Comparison of ENCODE assay signal across 13 cellular contexts in genomic region chr2:15112216-15112615, GRCh38.
DNase-seq lines count a peak whose midpoint lies in the region.
"Had no signal": no experiment of that assay in that cellular context is flagged by ENCODE, and none has a peak within 500 bp of the region (broad histone marks: within the 10 kb centered on the region; RNA-seq: fewer than 3 reads in every experiment).

No MANE protein-coding gene starts in this region.

- H3K27me3 Mint-ChIP-seq in activated T-helper 2 cell treated with anti-CD3 and anti-CD28 coated beads, Interferon-gamma antibody, Interleukin-2, Interleukin-4, amounts not matched to agents 10 μg/mL and 5 μg/mL and 100 μg/mL, durations not matched to agents 14 hours and 24 hours and 36 hours (ENCODE audit: low read depth) = no peaks in the 10 kb centered on the region

- no peaks in the 10 kb centered on the region for H3K36me3 Mint-ChIP-seq in activated T-helper 2 cell treated with anti-CD3 and anti-CD28 coated beads, Interferon-gamma antibody, Interleukin-2, Interleukin-4, amounts not matched to agents 10 μg/mL and 5 μg/mL and 100 μg/mL, durations not matched to agents 14 hours and 24 hours and 36 hours (ENCODE audit: low read depth)

- H3K27ac Mint-ChIP-seq in activated T-helper 2 cell treated with anti-CD3 and anti-CD28 coated beads, Interferon-gamma antibody, Interleukin-2, Interleukin-4, amounts not matched to agents 10 μg/mL and 5 μg/mL and 100 μg/mL, durations not matched to agents 14 hours and 24 hours and 36 hours = no peak overlapping the region

- no peaks in the 10 kb centered on the region for H3K4me1 Mint-ChIP-seq in activated T-helper 2 cell treated with anti-CD3 and anti-CD28 coated beads, Interferon-gamma antibody, Interleukin-2, Interleukin-4, amounts not matched to agents 10 μg/mL and 5 μg/mL and 100 μg/mL, durations not matched to agents 14 hours and 24 hours and 36 hours (ENCODE audit: low read depth)

- peak; percentile 11 for DNase-seq in NCI-H82 (lab: John Stamatoyannopoulos, UW)
- no peak for DNase-seq in NCI-H82 treated with DMSO at 0.1 percent for 48 hours (lab: John Stamatoyannopoulos, UW; ENCODE audit: unreplicated experiment)
- DNase-seq in OCI-M1 (lab: John Stamatoyannopoulos, UW) = peak; percentile 55
- DNase-seq in fibroblast of gingiva (ENCODE audit: low read depth) = peak; percentile 19
- DNase-seq in renal cortical epithelial cell (ENCODE audit: low read depth) = peak; percentile 2
- DNase-seq in HK-2 (ENCODE audit: unreplicated experiment) = no peak
- DNase-seq in activated T-helper 2 cell treated with anti-CD3 and anti-CD28 coated beads, Interferon-gamma antibody, Interleukin-2, Interleukin-4, amounts not matched to agents 10 μg/mL and 5 μg/mL and 100 μg/mL, durations not matched to agents 14 hours and 24 hours and 36 hours (ENCODE audit: low spot score) = no peak
- DNase-seq in NCI-H2107 (lab: John Stamatoyannopoulos, UW) = no peak
- DNase-seq: activated T-cell treated with anti-CD3 and anti-CD28 coated beads, Interleukin-2, amount 50 U/mL, for 48 hours; NCI-H146; PC-9; right cardiac atrium; stomach had no signal

- no peak overlapping the region for H3K4me3 Mint-ChIP-seq in activated T-helper 2 cell treated with anti-CD3 and anti-CD28 coated beads, Interferon-gamma antibody, Interleukin-2, Interleukin-4, amounts not matched to agents 10 μg/mL and 5 μg/mL and 100 μg/mL, durations not matched to agents 14 hours and 24 hours and 36 hours (ENCODE audit: low read depth)

- intact Hi-C loops in activated T-helper 2 cell treated with anti-CD3 and anti-CD28 coated beads, Interferon-gamma antibody, Interleukin-2, Interleukin-4, amounts not matched to agents 10 μg/mL and 5 μg/mL and 100 μg/mL, durations not matched to agents 14 hours and 24 hours and 36 hours (cut with micrococcal nuclease) = no loop called here

- H3K9me3 Mint-ChIP-seq in activated T-helper 2 cell treated with anti-CD3 and anti-CD28 coated beads, Interferon-gamma antibody, Interleukin-2, Interleukin-4, amounts not matched to agents 10 μg/mL and 5 μg/mL and 100 μg/mL, durations not matched to agents 14 hours and 24 hours and 36 hours = peaks cover 36% of the 10 kb centered on the region

Comparison
In these comparisons a context has a peak if more than half of its experiments do, and no peak if none do; other contexts are left out.
1. DNase-seq: peak in NCI-H82 (single experiment), OCI-M1 (single experiment), fibroblast of gingiva (single experiment) and renal cortical epithelial cell (single experiment); none in NCI-H82 treated with DMSO at 0.1 percent for 48 hours (single experiment), HK-2 (single experiment), activated T-helper 2 cell treated with anti-CD3 and anti-CD28 coated beads, Interferon-gamma antibody, Interleukin-2, Interleukin-4, amounts not matched to agents 10 μg/mL and 5 μg/mL and 100 μg/mL, durations not matched to agents 14 hours and 24 hours and 36 hours (single experiment) and NCI-H2107 (single experiment).